ENCODE assay signal across 1 cellular context in genomic region chr22:37470087-37470445, GRCh38.
TF ChIP-seq lines count a peak whose summit lies in the region.

No MANE protein-coding gene starts in this region.

TF ChIP-seq in IMR-90, 13 proteins besides CTCF, POLR2A, EP300 and RAD21 (continued from another document):
- TF ChIP-seq USF2 (IDR thresholded peaks at IDR 0.05; ENCODE audit: low read depth, low read length) = no peak
- no peak for TF ChIP-seq BHLHE40 (IDR thresholded peaks at IDR 0.05; ENCODE audit: low read depth, low read length)
- no peak for TF ChIP-seq MAFK (IDR thresholded peaks at IDR 0.05; ENCODE audit: low read depth, low read length)
- TF ChIP-seq MAZ (IDR thresholded peaks at IDR 0.05; ENCODE audit: borderline replicate concordance, low read depth, low read length) = no peak
